ENCODE assay signal across 1 cellular context in genomic region chr14:33949051-33950037, GRCh38.
TF ChIP-seq lines count a peak whose summit lies in the region.

No MANE protein-coding gene starts in this region.

TF ChIP-seq in GM12878, 131 proteins besides CTCF, POLR2A, EP300 and RAD21 (continued from another document):
- TF ChIP-seq MLLT1 (IDR thresholded peaks at IDR 0.05) = no peak
- no peak for TF ChIP-seq E2F8 (IDR thresholded peaks at IDR 0.05; ENCODE audit: low read depth, partially characterized antibody)
- no peak for TF ChIP-seq NBN (IDR thresholded peaks at IDR 0.05)
- TF ChIP-seq BCL3 (IDR thresholded peaks at IDR 0.05; ENCODE audit: borderline replicate concordance, insufficient read depth, low read depth, low read length, poor library complexity, severe bottlenecking) = no peak
- TF ChIP-seq MEF2A (IDR thresholded peaks at IDR 0.05; ENCODE audit: insufficient read depth, low read depth, low read length) = no peak
- no peak for TF ChIP-seq ZBTB33 (IDR thresholded peaks at IDR 0.05)
- TF ChIP-seq RAD51 (IDR thresholded peaks at IDR 0.05) = no peak
- no peak for TF ChIP-seq CHD1 (IDR thresholded peaks at IDR 0.05; ENCODE audit: low read depth, low read length)
- 0 out of 2 replicates have a peak, but pooled peaks have one; percentile 36 for TF ChIP-seq MXI1 (IDR thresholded peaks at IDR 0.05; ENCODE audit: low read depth, low read length)
